1 cellular context compared by ENCODE assay signal in the genomic region with DNA sequence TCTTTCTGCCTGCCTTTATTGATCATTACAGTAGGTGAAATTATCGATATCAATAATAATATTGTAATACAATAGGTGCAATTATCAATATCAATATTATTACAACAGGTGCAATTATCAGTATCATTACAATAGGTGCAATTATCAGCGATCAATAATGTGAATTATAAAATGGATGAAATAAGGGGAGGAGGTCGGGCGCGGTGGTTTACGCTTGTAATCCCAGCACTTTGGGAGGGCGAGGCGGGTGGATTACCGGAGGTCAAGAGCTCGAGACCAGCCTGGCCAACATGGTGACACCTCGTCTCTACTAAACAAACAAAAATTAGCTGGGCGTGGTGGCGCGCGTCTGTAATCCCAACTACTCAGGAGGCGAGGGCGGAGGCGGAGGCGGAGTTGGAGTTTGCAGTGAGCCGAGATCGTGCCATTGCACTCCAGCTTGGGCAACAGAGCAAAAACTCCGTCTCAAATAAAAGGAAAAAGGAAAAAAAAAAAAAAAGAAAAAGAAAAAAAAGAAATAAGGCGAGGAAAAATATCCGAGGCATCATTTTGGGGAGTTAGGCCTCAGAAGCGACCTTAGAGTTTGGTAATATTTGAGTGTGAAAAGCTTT.
A peak's percentile ranks its signal among the peaks of the same experiment; 100 is the strongest.
TF ChIP-seq lines count a peak whose summit lies in the region.

No MANE protein-coding gene starts in this region.

TF ChIP-seq in HEK293, 187 proteins besides CTCF, POLR2A, EP300 and RAD21 (continued from another document and continues in another):
- TF ChIP-seq, protein P1, sequence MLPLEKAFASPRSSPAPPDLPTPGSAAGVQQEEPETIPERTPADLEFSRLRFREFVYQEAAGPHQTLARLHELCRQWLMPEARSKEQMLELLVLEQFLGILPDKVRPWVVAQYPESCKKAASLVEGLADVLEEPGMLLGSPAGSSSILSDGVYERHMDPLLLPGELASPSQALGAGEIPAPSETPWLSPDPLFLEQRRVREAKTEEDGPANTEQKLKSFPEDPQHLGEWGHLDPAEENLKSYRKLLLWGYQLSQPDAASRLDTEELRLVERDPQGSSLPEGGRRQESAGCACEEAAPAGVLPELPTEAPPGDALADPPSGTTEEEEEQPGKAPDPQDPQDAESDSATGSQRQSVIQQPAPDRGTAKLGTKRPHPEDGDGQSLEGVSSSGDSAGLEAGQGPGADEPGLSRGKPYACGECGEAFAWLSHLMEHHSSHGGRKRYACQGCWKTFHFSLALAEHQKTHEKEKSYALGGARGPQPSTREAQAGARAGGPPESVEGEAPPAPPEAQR (tag by site-specific recombination; IDR thresholded peaks at IDR 0.05): no peak
- TF ChIP-seq ZNF335 (tag by site-specific recombination; conservative IDR thresholded peaks at IDR 0.05): peak; percentile 98
- TF ChIP-seq ZNF23 (tag by site-specific recombination; IDR thresholded peaks at IDR 0.05; ENCODE audit: borderline replicate concordance): no peak
- TF ChIP-seq EGR2 (tag by site-specific recombination; IDR thresholded peaks at IDR 0.05; ENCODE audit: low read depth): peak; percentile 83
- peak; percentile 27; the same call in 1 of the 2 replicates for TF ChIP-seq ZXDB (tag by site-specific recombination; IDR thresholded peaks at IDR 0.05)
- TF ChIP-seq ZNF529 (tag by site-specific recombination; IDR thresholded peaks at IDR 0.05; ENCODE audit: insufficient replicate concordance): no peak
- no peak for TF ChIP-seq ZNF416 (tag by site-specific recombination; IDR thresholded peaks at IDR 0.05)
- TF ChIP-seq ZNF792 (tag by site-specific recombination; IDR thresholded peaks at IDR 0.05): no peak
- TF ChIP-seq, protein P2, sequence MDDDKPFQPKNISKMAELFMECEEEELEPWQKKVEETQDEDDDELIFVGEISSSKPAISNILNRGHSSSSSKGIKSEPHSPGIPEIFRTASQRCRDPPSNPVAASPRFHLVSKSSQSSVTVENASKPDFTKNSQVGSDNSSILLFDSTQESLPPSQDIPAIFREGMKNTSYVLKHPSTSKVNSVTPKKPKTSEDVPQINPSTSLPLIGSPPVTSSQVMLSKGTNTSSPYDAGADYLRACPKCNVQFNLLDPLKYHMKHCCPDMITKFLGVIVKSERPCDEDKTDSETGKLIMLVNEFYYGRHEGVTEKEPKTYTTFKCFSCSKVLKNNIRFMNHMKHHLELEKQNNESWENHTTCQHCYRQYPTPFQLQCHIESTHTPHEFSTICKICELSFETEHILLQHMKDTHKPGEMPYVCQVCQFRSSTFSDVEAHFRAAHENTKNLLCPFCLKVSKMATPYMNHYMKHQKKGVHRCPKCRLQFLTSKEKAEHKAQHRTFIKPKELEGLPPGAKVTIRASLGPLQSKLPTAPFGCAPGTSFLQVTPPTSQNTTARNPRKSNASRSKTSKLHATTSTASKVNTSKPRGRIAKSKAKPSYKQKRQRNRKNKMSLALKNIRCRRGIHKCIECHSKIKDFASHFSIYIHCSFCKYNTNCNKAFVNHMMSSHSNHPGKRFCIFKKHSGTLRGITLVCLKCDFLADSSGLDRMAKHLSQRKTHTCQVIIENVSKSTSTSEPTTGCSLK (tag by site-specific recombination; IDR thresholded peaks at IDR 0.05): no peak
- peak; percentile 83 for TF ChIP-seq ZFHX2 (tag by site-specific recombination; conservative IDR thresholded peaks at IDR 0.05)
- TF ChIP-seq ZNF366 (tag by site-specific recombination; conservative IDR thresholded peaks at IDR 0.05): peak; percentile 76
- TF ChIP-seq HOXA7 (CRISPR knock-in tag; IDR thresholded peaks at IDR 0.05; ENCODE audit: borderline replicate concordance): no peak
- peak; percentile 17; the same call in 1 of the 2 replicates for TF ChIP-seq OSR2 (tag by site-specific recombination; IDR thresholded peaks at IDR 0.05)
- TF ChIP-seq PRDM1 (tag by site-specific recombination; IDR thresholded peaks at IDR 0.05): no peak
- peak; percentile 20 for TF ChIP-seq ZBTB17 (tag by site-specific recombination; IDR thresholded peaks at IDR 0.05)
- no peak for TF ChIP-seq ZNF19 (tag by site-specific recombination; IDR thresholded peaks at IDR 0.05; ENCODE audit: low read depth)
- no peak for TF ChIP-seq TRIM28 (IDR thresholded peaks at IDR 0.05; ENCODE audit: borderline replicate concordance, low read length)
- peak; percentile 68 for TF ChIP-seq SP7 (tag by site-specific recombination; IDR thresholded peaks at IDR 0.05)
- TF ChIP-seq, protein P3, sequence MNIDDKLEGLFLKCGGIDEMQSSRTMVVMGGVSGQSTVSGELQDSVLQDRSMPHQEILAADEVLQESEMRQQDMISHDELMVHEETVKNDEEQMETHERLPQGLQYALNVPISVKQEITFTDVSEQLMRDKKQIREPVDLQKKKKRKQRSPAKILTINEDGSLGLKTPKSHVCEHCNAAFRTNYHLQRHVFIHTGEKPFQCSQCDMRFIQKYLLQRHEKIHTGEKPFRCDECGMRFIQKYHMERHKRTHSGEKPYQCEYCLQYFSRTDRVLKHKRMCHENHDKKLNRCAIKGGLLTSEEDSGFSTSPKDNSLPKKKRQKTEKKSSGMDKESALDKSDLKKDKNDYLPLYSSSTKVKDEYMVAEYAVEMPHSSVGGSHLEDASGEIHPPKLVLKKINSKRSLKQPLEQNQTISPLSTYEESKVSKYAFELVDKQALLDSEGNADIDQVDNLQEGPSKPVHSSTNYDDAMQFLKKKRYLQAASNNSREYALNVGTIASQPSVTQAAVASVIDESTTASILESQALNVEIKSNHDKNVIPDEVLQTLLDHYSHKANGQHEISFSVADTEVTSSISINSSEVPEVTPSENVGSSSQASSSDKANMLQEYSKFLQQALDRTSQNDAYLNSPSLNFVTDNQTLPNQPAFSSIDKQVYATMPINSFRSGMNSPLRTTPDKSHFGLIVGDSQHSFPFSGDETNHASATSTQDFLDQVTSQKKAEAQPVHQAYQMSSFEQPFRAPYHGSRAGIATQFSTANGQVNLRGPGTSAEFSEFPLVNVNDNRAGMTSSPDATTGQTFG (tag by site-specific recombination; IDR thresholded peaks at IDR 0.05; ENCODE audit: borderline replicate concordance): no peak
- peak; percentile 93 for TF ChIP-seq KLF7 (tag by site-specific recombination; IDR thresholded peaks at IDR 0.05; ENCODE audit: borderline replicate concordance)
- TF ChIP-seq, protein P4, sequence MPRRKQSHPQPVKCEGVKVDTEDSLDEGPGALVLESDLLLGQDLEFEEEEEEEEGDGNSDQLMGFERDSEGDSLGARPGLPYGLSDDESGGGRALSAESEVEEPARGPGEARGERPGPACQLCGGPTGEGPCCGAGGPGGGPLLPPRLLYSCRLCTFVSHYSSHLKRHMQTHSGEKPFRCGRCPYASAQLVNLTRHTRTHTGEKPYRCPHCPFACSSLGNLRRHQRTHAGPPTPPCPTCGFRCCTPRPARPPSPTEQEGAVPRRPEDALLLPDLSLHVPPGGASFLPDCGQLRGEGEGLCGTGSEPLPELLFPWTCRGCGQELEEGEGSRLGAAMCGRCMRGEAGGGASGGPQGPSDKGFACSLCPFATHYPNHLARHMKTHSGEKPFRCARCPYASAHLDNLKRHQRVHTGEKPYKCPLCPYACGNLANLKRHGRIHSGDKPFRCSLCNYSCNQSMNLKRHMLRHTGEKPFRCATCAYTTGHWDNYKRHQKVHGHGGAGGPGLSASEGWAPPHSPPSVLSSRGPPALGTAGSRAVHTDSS (tag by site-specific recombination; IDR thresholded peaks at IDR 0.05): no peak
- TF ChIP-seq, protein P5, sequence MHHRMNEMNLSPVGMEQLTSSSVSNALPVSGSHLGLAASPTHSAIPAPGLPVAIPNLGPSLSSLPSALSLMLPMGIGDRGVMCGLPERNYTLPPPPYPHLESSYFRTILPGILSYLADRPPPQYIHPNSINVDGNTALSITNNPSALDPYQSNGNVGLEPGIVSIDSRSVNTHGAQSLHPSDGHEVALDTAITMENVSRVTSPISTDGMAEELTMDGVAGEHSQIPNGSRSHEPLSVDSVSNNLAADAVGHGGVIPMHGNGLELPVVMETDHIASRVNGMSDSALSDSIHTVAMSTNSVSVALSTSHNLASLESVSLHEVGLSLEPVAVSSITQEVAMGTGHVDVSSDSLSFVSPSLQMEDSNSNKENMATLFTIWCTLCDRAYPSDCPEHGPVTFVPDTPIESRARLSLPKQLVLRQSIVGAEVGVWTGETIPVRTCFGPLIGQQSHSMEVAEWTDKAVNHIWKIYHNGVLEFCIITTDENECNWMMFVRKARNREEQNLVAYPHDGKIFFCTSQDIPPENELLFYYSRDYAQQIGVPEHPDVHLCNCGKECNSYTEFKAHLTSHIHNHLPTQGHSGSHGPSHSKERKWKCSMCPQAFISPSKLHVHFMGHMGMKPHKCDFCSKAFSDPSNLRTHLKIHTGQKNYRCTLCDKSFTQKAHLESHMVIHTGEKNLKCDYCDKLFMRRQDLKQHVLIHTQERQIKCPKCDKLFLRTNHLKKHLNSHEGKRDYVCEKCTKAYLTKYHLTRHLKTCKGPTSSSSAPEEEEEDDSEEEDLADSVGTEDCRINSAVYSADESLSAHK (tag by site-specific recombination; IDR thresholded peaks at IDR 0.05): 0 out of 2 replicates have a peak, but pooled peaks have one; percentile 20
- TF ChIP-seq ZNF600 (tag by site-specific recombination; IDR thresholded peaks at IDR 0.05): peak; percentile 50
- TF ChIP-seq KLF8 (tag by site-specific recombination; IDR thresholded peaks at IDR 0.05): no peak
- peak; percentile 38; the same call in 1 of the 2 replicates for TF ChIP-seq FEZF1 (tag by site-specific recombination; IDR thresholded peaks at IDR 0.05)
- TF ChIP-seq ZNF571 (tag by site-specific recombination; IDR thresholded peaks at IDR 0.05): no peak
- no peak for TF ChIP-seq ZNF530 (tag by site-specific recombination; IDR thresholded peaks at IDR 0.05; ENCODE audit: low read depth)
- 0 out of 2 replicates have a peak, but pooled peaks have one; percentile 46 for TF ChIP-seq ZBTB21 (tag by site-specific recombination; IDR thresholded peaks at IDR 0.05)
- peak; percentile 88 for TF ChIP-seq ZEB2 (tag by site-specific recombination; IDR thresholded peaks at IDR 0.05)
- TF ChIP-seq ZNF544 (tag by site-specific recombination; IDR thresholded peaks at IDR 0.05): no peak
- TF ChIP-seq GLI4 (tag by site-specific recombination; IDR thresholded peaks at IDR 0.05): no peak
- no peak for TF ChIP-seq SALL2 (tag by site-specific recombination; IDR thresholded peaks at IDR 0.05; ENCODE audit: borderline replicate concordance)
- TF ChIP-seq YY2 (tag by site-specific recombination; IDR thresholded peaks at IDR 0.05): no peak
- peak; percentile 60 for TF ChIP-seq KLF10 (tag by site-specific recombination; IDR thresholded peaks at IDR 0.05)
- TF ChIP-seq ZNF677 (tag by site-specific recombination; IDR thresholded peaks at IDR 0.05): no peak
- TF ChIP-seq, protein P6, sequence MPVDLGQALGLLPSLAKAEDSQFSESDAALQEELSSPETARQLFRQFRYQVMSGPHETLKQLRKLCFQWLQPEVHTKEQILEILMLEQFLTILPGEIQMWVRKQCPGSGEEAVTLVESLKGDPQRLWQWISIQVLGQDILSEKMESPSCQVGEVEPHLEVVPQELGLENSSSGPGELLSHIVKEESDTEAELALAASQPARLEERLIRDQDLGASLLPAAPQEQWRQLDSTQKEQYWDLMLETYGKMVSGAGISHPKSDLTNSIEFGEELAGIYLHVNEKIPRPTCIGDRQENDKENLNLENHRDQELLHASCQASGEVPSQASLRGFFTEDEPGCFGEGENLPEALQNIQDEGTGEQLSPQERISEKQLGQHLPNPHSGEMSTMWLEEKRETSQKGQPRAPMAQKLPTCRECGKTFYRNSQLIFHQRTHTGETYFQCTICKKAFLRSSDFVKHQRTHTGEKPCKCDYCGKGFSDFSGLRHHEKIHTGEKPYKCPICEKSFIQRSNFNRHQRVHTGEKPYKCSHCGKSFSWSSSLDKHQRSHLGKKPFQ (tag by site-specific recombination; IDR thresholded peaks at IDR 0.05): no peak
- TF ChIP-seq ZNF169 (tag by site-specific recombination; IDR thresholded peaks at IDR 0.05): no peak
- no peak for TF ChIP-seq ZNF239 (tag by site-specific recombination; IDR thresholded peaks at IDR 0.05)
- no peak for TF ChIP-seq ZNF423 (tag by site-specific recombination; IDR thresholded peaks at IDR 0.05)
- TF ChIP-seq ZNF660 (tag by site-specific recombination; IDR thresholded peaks at IDR 0.05): no peak
- no peak for TF ChIP-seq GLI2 (tag by site-specific recombination; IDR thresholded peaks at IDR 0.05; ENCODE audit: borderline replicate concordance, low read depth)
- peak; percentile 56; the same call in 1 of the 2 replicates for TF ChIP-seq SP3 (tag by site-specific recombination; IDR thresholded peaks at IDR 0.05)
- no peak for TF ChIP-seq ZSCAN16 (tag by site-specific recombination; IDR thresholded peaks at IDR 0.05)
- TF ChIP-seq, protein P7, sequence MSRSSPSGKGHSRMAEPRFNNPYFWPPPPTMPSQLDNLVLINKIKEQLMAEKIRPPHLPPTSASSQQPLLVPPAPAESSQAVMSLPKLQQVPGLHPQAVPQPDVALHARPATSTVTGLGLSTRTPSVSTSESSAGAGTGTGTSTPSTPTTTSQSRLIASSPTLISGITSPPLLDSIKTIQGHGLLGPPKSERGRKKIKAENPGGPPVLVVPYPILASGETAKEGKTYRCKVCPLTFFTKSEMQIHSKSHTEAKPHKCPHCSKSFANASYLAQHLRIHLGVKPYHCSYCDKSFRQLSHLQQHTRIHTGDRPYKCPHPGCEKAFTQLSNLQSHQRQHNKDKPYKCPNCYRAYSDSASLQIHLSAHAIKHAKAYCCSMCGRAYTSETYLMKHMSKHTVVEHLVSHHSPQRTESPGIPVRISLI (tag by site-specific recombination; IDR thresholded peaks at IDR 0.05): no peak
- TF ChIP-seq, protein P8, sequence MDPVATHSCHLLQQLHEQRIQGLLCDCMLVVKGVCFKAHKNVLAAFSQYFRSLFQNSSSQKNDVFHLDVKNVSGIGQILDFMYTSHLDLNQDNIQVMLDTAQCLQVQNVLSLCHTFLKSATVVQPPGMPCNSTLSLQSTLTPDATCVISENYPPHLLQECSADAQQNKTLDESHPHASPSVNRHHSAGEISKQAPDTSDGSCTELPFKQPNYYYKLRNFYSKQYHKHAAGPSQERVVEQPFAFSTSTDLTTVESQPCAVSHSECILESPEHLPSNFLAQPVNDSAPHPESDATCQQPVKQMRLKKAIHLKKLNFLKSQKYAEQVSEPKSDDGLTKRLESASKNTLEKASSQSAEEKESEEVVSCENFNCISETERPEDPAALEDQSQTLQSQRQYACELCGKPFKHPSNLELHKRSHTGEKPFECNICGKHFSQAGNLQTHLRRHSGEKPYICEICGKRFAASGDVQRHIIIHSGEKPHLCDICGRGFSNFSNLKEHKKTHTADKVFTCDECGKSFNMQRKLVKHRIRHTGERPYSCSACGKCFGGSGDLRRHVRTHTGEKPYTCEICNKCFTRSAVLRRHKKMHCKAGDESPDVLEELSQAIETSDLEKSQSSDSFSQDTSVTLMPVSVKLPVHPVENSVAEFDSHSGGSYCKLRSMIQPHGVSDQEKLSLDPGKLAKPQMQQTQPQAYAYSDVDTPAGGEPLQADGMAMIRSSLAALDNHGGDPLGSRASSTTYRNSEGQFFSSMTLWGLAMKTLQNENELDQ (tag by site-specific recombination; IDR thresholded peaks at IDR 0.05; ENCODE audit: low read depth): no peak
